In the genomic region with DNA sequence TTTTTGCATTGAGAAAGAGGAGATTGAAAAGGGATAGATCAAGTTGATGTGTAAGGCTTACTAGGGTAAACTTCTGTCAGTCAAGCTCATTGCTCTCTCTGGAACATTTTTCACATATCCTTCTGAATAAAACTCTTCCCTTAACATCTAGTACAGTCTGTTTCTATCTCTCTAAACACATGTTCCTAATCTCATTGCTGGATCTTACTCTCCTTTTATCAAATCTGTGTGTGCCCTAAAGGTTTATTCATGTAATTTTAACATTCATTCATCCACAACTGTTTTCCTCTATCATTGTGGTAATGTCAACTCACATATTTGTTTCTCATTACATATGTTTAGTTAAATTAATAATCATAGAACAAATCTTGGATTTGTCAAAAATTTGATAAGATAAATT, we compare ENCODE assay signal across 39 cellular contexts.
"Had no signal": no experiment of that assay in that cellular context is flagged by ENCODE, and none has a peak within 500 bp of the region (broad histone marks: within the 10 kb centered on the region; RNA-seq: fewer than 3 reads in every experiment).

No MANE protein-coding gene starts in this region.

- H3K9me3 Mint-ChIP-seq: activated naive CD8-positive, alpha-beta T cell treated with anti-CD3 and anti-CD28 coated beads for 36 hours; activated T-cell treated with anti-CD3 and anti-CD28 coated beads, Interleukin-2, amount 50 U/mL, for 72 hours; activated T-helper 1 cell treated with anti-CD3 and anti-CD28 coated beads, Interleukin-12 subunit alpha, Interleukin-12 subunit beta, Interleukin-2, Interleukin-4 antibody, amounts not matched to agents 30 ng/mL and 10 ng/mL and 1 ng/mL, durations not matched to agents 14 hours and 24 hours and 36 hours; activated T-helper 17 cell treated with anti-CD3 and anti-CD28 coated beads, Interleukin-2, amount 50 U/mL, for 72 hours; activated T-helper 2 cell treated with anti-CD3 and anti-CD28 coated beads, Interferon-gamma antibody, Interleukin-2, Interleukin-4, amounts not matched to agents 10 μg/mL and 5 μg/mL and 100 μg/mL, durations not matched to agents 14 hours and 24 hours and 36 hours had no signal

- DNase-seq: activated effector memory CD4-positive, alpha-beta T cell treated with anti-CD3 and anti-CD28 coated beads, Interleukin-2, amount 50 U/mL, for 16 hours; activated effector memory CD4-positive, alpha-beta T cell treated with Interleukin-2 at 50 U/mL for 16 hours; activated gamma-delta T cell; activated gamma-delta T cell treated with Interleukin-2 at 50 U/mL for 16 hours; activated naive CD4-positive, alpha-beta T cell; activated naive CD4-positive, alpha-beta T cell treated with anti-CD3 and anti-CD28 coated beads for 36 hours; activated naive CD4-positive, alpha-beta T cell treated with anti-CD3 and anti-CD28 coated beads, Interleukin-2, amount 10 ng/mL, durations not matched to agents 7 days and 5 days; activated naive CD4-positive, alpha-beta T cell treated with anti-CD3 and anti-CD28 coated beads, Interleukin-2, amount 50 U/mL, for 16 hours; activated naive CD4-positive, alpha-beta T cell treated with Interleukin-2 at 50 U/mL for 16 hours; activated naive CD8-positive, alpha-beta T cell treated with anti-CD3 and anti-CD28 coated beads for 36 hours; activated naive CD8-positive, alpha-beta T cell treated with anti-CD3 and anti-CD28 coated beads, Interleukin-2, amount 10 ng/mL, durations not matched to agents 7 days and 5 days; activated naive CD8-positive, alpha-beta T cell treated with anti-CD3 and anti-CD28 coated beads, Interleukin-2, amount 50 U/mL, for 24 hours; activated T-cell treated with anti-CD3 and anti-CD28 coated beads, Interleukin-2, amount 50 U/mL, for 1 hour; activated T-cell treated with anti-CD3 and anti-CD28 coated beads, Interleukin-2, amount 50 U/mL, for 24 hours; activated T-cell treated with anti-CD3 and anti-CD28 coated beads, Interleukin-2, amount 50 U/mL, for 4 hours; activated T-cell treated with anti-CD3 and anti-CD28 coated beads, Interleukin-2, amount 50 U/mL, for 48 hours; activated T-cell treated with anti-CD3 and anti-CD28 coated beads, Interleukin-2, amount 50 U/mL, for 72 hours; adrenal gland; amniotic stem cell; amygdala; anterior cingulate cortex; aorta; brain microvascular endothelial cell; caudate nucleus; central memory CD4-positive, alpha-beta T cell; cerebellar nuclear complex had no signal

- H3K4me1 Mint-ChIP-seq: activated naive CD4-positive, alpha-beta T cell treated with anti-CD3 and anti-CD28 coated beads, Interleukin-2, amount 10 ng/mL, durations not matched to agents 7 days and 5 days; activated naive CD4-positive, alpha-beta T cell treated with anti-CD3 and anti-CD28 coated beads, Interleukin-2, amount 50 U/mL, for 24 hours; activated naive CD8-positive, alpha-beta T cell treated with anti-CD3 and anti-CD28 coated beads for 36 hours; activated naive CD8-positive, alpha-beta T cell treated with anti-CD3 and anti-CD28 coated beads, Interleukin-2, amount 10 ng/mL, durations not matched to agents 7 days and 5 days; activated naive CD8-positive, alpha-beta T cell treated with anti-CD3 and anti-CD28 coated beads, Interleukin-2, amount 50 U/mL, for 24 hours; activated T-helper 17 cell treated with anti-CD3 and anti-CD28 coated beads, Interleukin-2, amount 50 U/mL, for 72 hours; central memory CD8-positive, alpha-beta T cell had no signal

- H3K9me3 ChIP-seq: adrenal gland, ascending aorta, breast epithelium had no signal

- H3K36me3 Mint-ChIP-seq: activated naive CD4-positive, alpha-beta T cell treated with anti-CD3 and anti-CD28 coated beads, Interleukin-2, amount 10 ng/mL, durations not matched to agents 7 days and 5 days; activated naive CD4-positive, alpha-beta T cell treated with anti-CD3 and anti-CD28 coated beads, Interleukin-2, amount 50 U/mL, for 24 hours; activated naive CD8-positive, alpha-beta T cell; activated naive CD8-positive, alpha-beta T cell treated with anti-CD3 and anti-CD28 coated beads for 36 hours; activated naive CD8-positive, alpha-beta T cell treated with anti-CD3 and anti-CD28 coated beads, Interleukin-2, amount 10 ng/mL, durations not matched to agents 7 days and 5 days; brain had no signal

- H3K27ac ChIP-seq: adrenal gland, ascending aorta, brain microvascular endothelial cell, breast epithelium, cardiac muscle cell had no signal

- H3K4me3 Mint-ChIP-seq: activated naive CD4-positive, alpha-beta T cell treated with anti-CD3 and anti-CD28 coated beads for 36 hours; activated naive CD4-positive, alpha-beta T cell treated with anti-CD3 and anti-CD28 coated beads, Interleukin-2, amount 10 ng/mL, durations not matched to agents 7 days and 5 days; activated naive CD4-positive, alpha-beta T cell treated with anti-CD3 and anti-CD28 coated beads, Interleukin-2, amount 50 U/mL, for 24 hours; activated naive CD8-positive, alpha-beta T cell; activated naive CD8-positive, alpha-beta T cell treated with anti-CD3 and anti-CD28 coated beads for 36 hours; activated naive CD8-positive, alpha-beta T cell treated with anti-CD3 and anti-CD28 coated beads, Interleukin-2, amount 10 ng/mL, durations not matched to agents 7 days and 5 days; activated naive CD8-positive, alpha-beta T cell treated with anti-CD3 and anti-CD28 coated beads, Interleukin-2, amount 50 U/mL, for 24 hours; activated T-cell treated with anti-CD3 and anti-CD28 coated beads, Interleukin-2, amount 50 U/mL, for 24 hours; activated T-cell treated with anti-CD3 and anti-CD28 coated beads, Interleukin-2, amount 50 U/mL, for 4 hours; activated T-cell treated with anti-CD3 and anti-CD28 coated beads, Interleukin-2, amount 50 U/mL, for 72 hours; activated T-helper 1 cell treated with anti-CD3 and anti-CD28 coated beads, Interleukin-12 subunit alpha, Interleukin-12 subunit beta, Interleukin-2, Interleukin-4 antibody, amounts not matched to agents 30 ng/mL and 10 ng/mL and 1 ng/mL, durations not matched to agents 14 hours and 24 hours and 36 hours; activated T-helper 17 cell treated with anti-CD3 and anti-CD28 coated beads, Interleukin-2, amount 50 U/mL, for 72 hours; brain; central memory CD8-positive, alpha-beta T cell had no signal

- H3K27me3 ChIP-seq: adrenal gland, ascending aorta, brain microvascular endothelial cell, breast epithelium, cardiac muscle cell had no signal

- FAIRE-seq: astrocyte, bronchial epithelial cell had no signal

- H3K27me3 Mint-ChIP-seq: activated naive CD4-positive, alpha-beta T cell treated with anti-CD3 and anti-CD28 coated beads, Interleukin-2, amount 10 ng/mL, durations not matched to agents 7 days and 5 days; activated naive CD8-positive, alpha-beta T cell; activated naive CD8-positive, alpha-beta T cell treated with anti-CD3 and anti-CD28 coated beads for 36 hours; activated T-cell treated with anti-CD3 and anti-CD28 coated beads, Interleukin-2, amount 50 U/mL, for 24 hours; activated T-helper 17 cell treated with anti-CD3 and anti-CD28 coated beads, Interleukin-2, amount 50 U/mL, for 72 hours; central memory CD8-positive, alpha-beta T cell had no signal

- H3K4me1 ChIP-seq: adrenal gland, ascending aorta, breast epithelium had no signal

- ATAC-seq: activated naive CD4-positive, alpha-beta T cell treated with anti-CD3 and anti-CD28 coated beads, Interleukin-2, amount 50 U/mL, for 72 hours; activated naive CD8-positive, alpha-beta T cell treated with anti-CD3 and anti-CD28 coated beads, Interleukin-2, amount 50 U/mL, for 24 hours; activated T-cell treated with anti-CD3 and anti-CD28 coated beads, Interleukin-2, amount 50 U/mL, for 4 hours; activated T-cell treated with anti-CD3 and anti-CD28 coated beads, Interleukin-2, amount 50 U/mL, for 72 hours; activated T-helper 17 cell treated with anti-CD3 and anti-CD28 coated beads, Interleukin-2, amount 50 U/mL, for 72 hours had no signal

- H3K27ac Mint-ChIP-seq: activated naive CD4-positive, alpha-beta T cell treated with anti-CD3 and anti-CD28 coated beads for 36 hours; activated naive CD4-positive, alpha-beta T cell treated with anti-CD3 and anti-CD28 coated beads, Interleukin-2, amount 10 ng/mL, durations not matched to agents 7 days and 5 days; activated naive CD4-positive, alpha-beta T cell treated with anti-CD3 and anti-CD28 coated beads, Interleukin-2, amount 50 U/mL, for 24 hours; activated naive CD4-positive, alpha-beta T cell treated with anti-CD3 and anti-CD28 coated beads, Interleukin-2, amount 50 U/mL, for 72 hours; activated naive CD8-positive, alpha-beta T cell; activated naive CD8-positive, alpha-beta T cell treated with anti-CD3 and anti-CD28 coated beads for 36 hours; activated naive CD8-positive, alpha-beta T cell treated with anti-CD3 and anti-CD28 coated beads, Interleukin-2, amount 10 ng/mL, durations not matched to agents 7 days and 5 days; activated naive CD8-positive, alpha-beta T cell treated with anti-CD3 and anti-CD28 coated beads, Interleukin-2, amount 50 U/mL, for 24 hours; activated T-cell treated with anti-CD3 and anti-CD28 coated beads, Interleukin-2, amount 50 U/mL, for 24 hours; activated T-cell treated with anti-CD3 and anti-CD28 coated beads, Interleukin-2, amount 50 U/mL, for 72 hours; activated T-helper 1 cell treated with anti-CD3 and anti-CD28 coated beads, Interleukin-12 subunit alpha, Interleukin-12 subunit beta, Interleukin-2, Interleukin-4 antibody, amounts not matched to agents 30 ng/mL and 10 ng/mL and 1 ng/mL, durations not matched to agents 14 hours and 24 hours and 36 hours; activated T-helper 17 cell treated with anti-CD3 and anti-CD28 coated beads, Interleukin-2, amount 50 U/mL, for 72 hours; activated T-helper 2 cell treated with anti-CD3 and anti-CD28 coated beads, Interferon-gamma antibody, Interleukin-2, Interleukin-4, amounts not matched to agents 10 μg/mL and 5 μg/mL and 100 μg/mL, durations not matched to agents 14 hours and 24 hours and 36 hours; brain had no signal

- H3K4me3 ChIP-seq: adrenal gland, ascending aorta, breast epithelium, cardiac muscle cell had no signal

- H3K36me3 ChIP-seq: adrenal gland, ascending aorta, brain microvascular endothelial cell, breast epithelium, cardiac muscle cell had no signal
